Comparison of ENCODE assay signal across 1 cellular context in genomic region chr5:126718246-126718868, GRCh38.
TF ChIP-seq lines count a peak whose summit lies in the region.

No MANE protein-coding gene starts in this region.

TF ChIP-seq in H1, 55 proteins besides CTCF, POLR2A, EP300 and RAD21 (continued from another document):
- peak; percentile 43 for TF ChIP-seq TEAD4 (IDR thresholded peaks at IDR 0.05; ENCODE audit: low read depth, low read length)
- TF ChIP-seq SP2 (IDR thresholded peaks at IDR 0.05; ENCODE audit: low read length), result no peak
- no peak for TF ChIP-seq RNF2 (IDR thresholded peaks at IDR 0.05; ENCODE audit: borderline replicate concordance, low read depth, low read length, missing control alignments, poor library complexity, severe bottlenecking)
- TF ChIP-seq FOSL1 (IDR thresholded peaks at IDR 0.05; ENCODE audit: insufficient read depth, low read depth, low read length), result no peak
TF ChIP-seq in H1: peak in this region for 1.
